Comparison of ENCODE assay signal across 14 cellular contexts in genomic region chr9:118609355-118610044, GRCh38.
A peak's percentile ranks its signal among the peaks of the same experiment; 100 is the strongest.
DNase-seq lines count a peak whose midpoint lies in the region; ATAC-seq, FAIRE-seq and TF ChIP-seq lines count a peak whose summit lies in the region.
"Had no signal": no experiment of that assay in that cellular context is flagged by ENCODE, and none has a peak within 500 bp of the region (broad histone marks: within the 10 kb centered on the region; RNA-seq: fewer than 3 reads in every experiment).

No MANE protein-coding gene starts in this region.

- CTCF ChIA-PET in A549 (lab: Yijun Ruan, JAX): no interaction called here

- peak overlapping the region; percentile 72 to 85 for H3K27ac ChIP-seq in A549
- H3K27ac ChIP-seq in kidney (ENCODE audit: low read depth in 2 of 2, low read length in 2 of 2): no peak overlapping the region
- H3K27ac ChIP-seq in small intestine (ENCODE audit: low read depth in 1 of 2, low read length in 1 of 2): no peak overlapping the region
- H3K27ac ChIP-seq: HL-60, neutrophil had no signal

- no peak overlapping the region for H3K9ac ChIP-seq in kidney (ENCODE audit: low read length in 2 of 2)

- intact Hi-C loops in kidney (cut with DNase I): no loop called here

- DNase-seq in A549 (ENCODE audit: low read depth in 1 of 2, low spot score in 1 of 2) (peak; percentile 18 to 70), HS-27A (ENCODE audit: low read depth) (peak; percentile 43), cardiac fibroblast (ENCODE audit: low read depth in 2 of 2) (peak; percentile 8 to 90), kidney (no peak), NCI-H128 (lab: John Stamatoyannopoulos, UW; ENCODE audit: unreplicated experiment) (no peak), small intestine (no peak), occipital lobe (lab: John Stamatoyannopoulos, UW) (no peak)
- DNase-seq: activated naive CD8-positive, alpha-beta T cell treated with anti-CD3 and anti-CD28 coated beads, Interleukin-2, amount 10 ng/mL, durations not matched to agents 7 days and 5 days; hippocampal formation had no signal

- H3K9me3 ChIP-seq in A549: no peaks in the 10 kb centered on the region; the same call in 2 of the 3 replicates
- no peaks in the 10 kb centered on the region for H3K9me3 ChIP-seq in kidney (ENCODE audit: control insufficient read depth in 1 of 2, low read length in 2 of 2)
- no peaks in the 10 kb centered on the region for H3K9me3 ChIP-seq in small intestine (ENCODE audit: control insufficient read depth, low read depth)
- H3K9me3 ChIP-seq: neutrophil had no signal

- no peak for TF ChIP-seq EP300 in A549 (IDR thresholded peaks at IDR 0.05)

- FAIRE-seq in A549 (lab: Jason Lieb, UNC): peak; percentile 77
- peak; percentile 8 for FAIRE-seq in kidney (lab: Jason Lieb, UNC)
- FAIRE-seq in small intestine (lab: Jason Lieb, UNC): no peak
- FAIRE-seq: GM12891 had no signal

- peak overlapping the region; percentile 52 for H3K4me2 ChIP-seq in A549

- TF ChIP-seq CTCF in A549 (IDR thresholded peaks at IDR 0.05) (no peak), cardiac fibroblast (IDR thresholded peaks at IDR 0.05; ENCODE audit: low read depth, low read length) (no peak), kidney (IDR thresholded peaks at IDR 0.05; ENCODE audit: borderline replicate concordance, extremely low read depth, insufficient read depth) (no peak)

- H3K36me3 ChIP-seq in kidney (ENCODE audit: control insufficient read depth in 1 of 2, insufficient read depth in 2 of 2, low read length in 2 of 2): no peaks in the 10 kb centered on the region
- H3K36me3 ChIP-seq in small intestine (ENCODE audit: control insufficient read depth in 2 of 2, insufficient read depth in 2 of 2, low read length in 2 of 2): no peaks in the 10 kb centered on the region
- H3K36me3 ChIP-seq: neutrophil had no signal

- H3K4me3 ChIP-seq in A549 (no peak overlapping the region), cardiac fibroblast (replicated peaks in 1 of 2; ENCODE audit: low read depth in 2 of 2, low read length in 2 of 2) (no peak overlapping the region), kidney (ENCODE audit: low read length in 2 of 2) (no peak overlapping the region), small intestine (ENCODE audit: low read depth in 1 of 2, low read length in 2 of 2) (no peak overlapping the region)

- TF ChIP-seq RAD21 in A549 (conservative IDR thresholded peaks at IDR 0.05 in 1 of 2, IDR thresholded peaks at IDR 0.05 in 1 of 2): no peak

- H3K4me1 ChIP-seq in A549 (peaks cover 25% of the 10 kb centered on the region), kidney (ENCODE audit: control insufficient read depth in 1 of 2, insufficient read depth in 1 of 2, low read depth in 1 of 2, low read length in 2 of 2) (no peaks in the 10 kb centered on the region), small intestine (ENCODE audit: control insufficient read depth in 2 of 2, insufficient read depth in 1 of 2, low read depth in 1 of 2, low read length in 1 of 2) (no peaks in the 10 kb centered on the region)

- H3K27me3 ChIP-seq in small intestine (ENCODE audit: control insufficient read depth in 2 of 2, insufficient read depth in 2 of 2, low read length in 2 of 2): no peaks in the 10 kb centered on the region
- H3K27me3 ChIP-seq: neutrophil had no signal

- ATAC-seq in A549 (peak; percentile 83 to 86), GM18519 (IDR thresholded peaks at IDR 0.05; ENCODE audit: low FRiP score, unreplicated experiment) (no peak)
- ATAC-seq: activated CD4-positive, CD25-positive, alpha-beta regulatory T cell treated with anti-CD3 and anti-CD28 coated beads, Interleukin-2, amount 50 U/mL, for 24 hours had no signal

- no peak for TF ChIP-seq POLR2A in A549 (IDR thresholded peaks at IDR 0.05; ENCODE audit: low read length)

- POLR2A ChIA-PET in A549 (lab: Yijun Ruan, JAX): no interaction called here

- WGBS in A549 (ENCODE audit: missing lambda C conversion rate): 12% methylated on average over 3 of the region's 3 CpGs
- WGBS in small intestine, 3 donors: 73 to 89% (median 89%) methylated on average over 3 of the region's 3 CpGs

TF ChIP-seq in A549, 52 proteins besides CTCF, POLR2A, EP300 and RAD21:
- no peak for TF ChIP-seq TP53 (CRISPR knock-in tag; IDR thresholded peaks at IDR 0.05)
- TF ChIP-seq MAX (IDR thresholded peaks at IDR 0.05): peak; percentile 49; the same call in 1 of the 2 replicates
- TF ChIP-seq GATA3 (IDR thresholded peaks at IDR 0.05; ENCODE audit: borderline replicate concordance): peak; percentile 33; the same call in 1 of the 2 replicates
- no peak for TF ChIP-seq RCOR1 (IDR thresholded peaks at IDR 0.05; ENCODE audit: low read depth, low read length)
- TF ChIP-seq FOSB (CRISPR knock-in tag; IDR thresholded peaks at IDR 0.05): peak; percentile 35; the same call in 1 of the 2 replicates
- peak; percentile 51; the same call in 1 of the 2 replicates for TF ChIP-seq ATOH8 (CRISPR knock-in tag; IDR thresholded peaks at IDR 0.05; ENCODE audit: low read depth)
- peak; percentile 97 for TF ChIP-seq MAFK (IDR thresholded peaks at IDR 0.05; ENCODE audit: partially characterized antibody)
- peak; percentile 64; the same call in 1 of the 2 replicates for TF ChIP-seq FOXS1 (CRISPR knock-in tag; IDR thresholded peaks at IDR 0.05)
- no peak for TF ChIP-seq TFCP2L1 (CRISPR knock-in tag; IDR thresholded peaks at IDR 0.05)
- TF ChIP-seq FOSL2 (IDR thresholded peaks at IDR 0.05): peak; percentile 45; the same call in 1 of the 2 replicates
- peak; percentile 87 for TF ChIP-seq FOSL2 (CRISPR knock-in tag; IDR thresholded peaks at IDR 0.05)
- TF ChIP-seq HOXB5 (CRISPR knock-in tag; IDR thresholded peaks at IDR 0.05): peak; percentile 72; the same call in 1 of the 2 replicates
- TF ChIP-seq MYC (IDR thresholded peaks at IDR 0.05; ENCODE audit: borderline replicate concordance, low read length): no peak
- TF ChIP-seq CEBPB (IDR thresholded peaks at IDR 0.05): peak in 1 of 2 experiments; percentile 59; a peak in 2 of 4 replicates
- TF ChIP-seq HOXA7 (CRISPR knock-in tag; IDR thresholded peaks at IDR 0.05): 0 out of 2 replicates have a peak, but pooled peaks have one; percentile 33
- TF ChIP-seq JUNB (IDR thresholded peaks at IDR 0.05): peak; percentile 69
- no peak for TF ChIP-seq EHMT2 (IDR thresholded peaks at IDR 0.05; ENCODE audit: low read depth)
- no peak for TF ChIP-seq ZC3H11A (IDR thresholded peaks at IDR 0.05)
- TF ChIP-seq EHF (CRISPR knock-in tag; IDR thresholded peaks at IDR 0.05): 0 out of 2 replicates have a peak, but pooled peaks have one; percentile 54
- TF ChIP-seq NFE2L2 (conservative IDR thresholded peaks at IDR 0.05; ENCODE audit: low read length): peak; percentile 69

Comparison
In these comparisons a context has a peak if more than half of its experiments do, and no peak if none do; other contexts are left out.
1. DNase-seq: peak in A549 (2 of 2), HS-27A (single experiment) and cardiac fibroblast (2 of 2); none in kidney (single experiment), NCI-H128 (single experiment), small intestine (single experiment) and occipital lobe (single experiment).
2. H3K27ac ChIP-seq: peak in A549 (2 of 2); none in kidney (0 of 2) and small intestine (0 of 2).